Comparison of ENCODE assay signal across 8 cellular contexts in the genomic region with DNA sequence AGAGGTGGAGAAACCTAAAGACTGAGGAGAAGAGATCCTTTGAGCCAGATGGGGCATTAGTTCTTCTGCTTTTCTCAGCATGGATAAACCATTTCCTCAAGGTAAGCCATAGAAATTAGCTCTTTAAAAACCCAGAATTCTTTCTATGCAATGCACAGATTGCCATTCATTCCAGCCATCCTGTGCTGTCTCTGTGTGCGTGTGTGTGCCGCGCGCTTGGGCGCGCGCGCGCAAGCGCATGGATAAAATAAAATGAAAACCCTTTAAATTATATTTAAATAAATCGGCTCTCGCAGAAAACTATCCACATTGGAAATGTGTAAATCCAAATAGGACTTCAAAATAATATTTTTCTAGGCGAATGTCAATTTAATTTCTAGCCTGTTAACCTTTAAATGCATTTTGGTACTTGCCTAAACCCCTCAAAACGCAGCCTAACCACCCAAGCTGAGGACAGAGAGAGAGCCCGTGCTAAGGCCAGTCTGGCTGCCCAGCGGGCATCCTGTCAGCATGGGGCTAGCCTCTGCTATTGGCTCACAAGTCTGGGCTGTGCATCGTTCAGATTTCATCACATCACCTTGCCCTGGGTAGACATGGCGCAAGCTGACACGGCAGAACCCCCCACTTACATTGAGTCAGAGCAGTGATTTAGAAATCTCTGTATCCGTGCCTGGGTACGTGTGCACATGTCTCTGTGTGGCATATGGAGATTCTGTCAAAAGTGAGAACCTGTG.
DNase-seq lines count a peak whose midpoint lies in the region; ATAC-seq and TF ChIP-seq lines count a peak whose summit lies in the region.

No MANE protein-coding gene starts in this region.

- ATAC-seq in HG03520 (IDR thresholded peaks at IDR 0.05; ENCODE audit: unreplicated experiment): no peak

- H3K4me3 ChIP-seq in A673 (ENCODE audit: low read depth, low read length, poor library complexity, severe bottlenecking): peak overlapping the region; percentile 45
- peak overlapping the region; percentile 61 for H3K4me3 ChIP-seq in HUES48 (ENCODE audit: low read depth, low read length)
- H3K4me3 ChIP-seq in mammary epithelial cell (replicated peaks in 1 of 3; ENCODE audit: insufficient read depth in 1 of 3, low read depth in 2 of 3, low read length in 3 of 3): peak overlapping the region; percentile 15 to 30 (median 23)
- peak overlapping the region; percentile 40 to 82 for H3K4me3 ChIP-seq in mesenchymal stem cell (ENCODE audit: insufficient read depth in 1 of 2, low read depth in 1 of 2, low read length in 2 of 2)

- TF ChIP-seq CTCF in A673 (conservative IDR thresholded peaks at IDR 0.05; ENCODE audit: low read depth, low read length): no peak
- no peak for TF ChIP-seq CTCF in mammary epithelial cell (conservative IDR thresholded peaks at IDR 0.05 in 1 of 2, IDR thresholded peaks at IDR 0.05 in 1 of 2; ENCODE audit: extremely low read depth in 1 of 2, insufficient read depth in 1 of 2, low read depth in 1 of 2, low read length in 2 of 2)

- H3K4me2 ChIP-seq in mammary epithelial cell (ENCODE audit: insufficient read depth, low read depth, low read length) (peak overlapping the region; percentile 58), mesenchymal stem cell (ENCODE audit: low read length, poor library complexity, severe bottlenecking) (peak overlapping the region; percentile 78)

- no peaks in the 10 kb centered on the region for H3K27me3 ChIP-seq in A673 (replicated peaks; ENCODE audit: insufficient read depth, low read depth, low read length, poor library complexity)
- H3K27me3 ChIP-seq in HUES48 (ENCODE audit: control insufficient read depth, insufficient read depth, low read length): no peaks in the 10 kb centered on the region
- H3K27me3 ChIP-seq in mammary epithelial cell (ENCODE audit: insufficient read depth, low read length): no peaks in the 10 kb centered on the region
- H3K27me3 ChIP-seq in mesenchymal stem cell (ENCODE audit: control insufficient read depth in 1 of 2, insufficient read depth in 1 of 2, low read length in 2 of 2): no peaks in the 10 kb centered on the region

- H2BK12ac ChIP-seq in mesenchymal stem cell (ENCODE audit: low read length in 2 of 2): no peak overlapping the region

- peak overlapping the region; percentile 86 for H2AFZ ChIP-seq in mammary epithelial cell (ENCODE audit: low read depth, low read length)
- H2AFZ ChIP-seq in mesenchymal stem cell (ENCODE audit: low read depth, low read length): peak overlapping the region; percentile 58

- no peaks in the 10 kb centered on the region for H3K79me1 ChIP-seq in mesenchymal stem cell (replicated peaks; ENCODE audit: low read length, poor library complexity, severe bottlenecking)

- POLR2A ChIA-PET in A673 (lab: Charles Lee; ENCODE audit: low non-redundant PET): no interaction called here

- H2BK5ac ChIP-seq in mesenchymal stem cell (ENCODE audit: low read depth, low read length, poor library complexity, severe bottlenecking): no peak overlapping the region

- no peaks in the 10 kb centered on the region for H4K20me1 ChIP-seq in mammary epithelial cell (ENCODE audit: insufficient read depth, low read length)

- H2BK15ac ChIP-seq in mesenchymal stem cell (ENCODE audit: low read depth, poor library complexity, severe bottlenecking): no peak overlapping the region

- intact Hi-C loops in A673 (cut with micrococcal nuclease; ENCODE audit: unreplicated experiment) (no loop called here), mammary epithelial cell (cut with micrococcal nuclease) (no loop called here)

- H3K79me2 ChIP-seq in mammary epithelial cell (ENCODE audit: insufficient read depth, low read length): no peaks in the 10 kb centered on the region

- no peaks in the 10 kb centered on the region for H3K36me3 ChIP-seq in A673 (ENCODE audit: insufficient read depth, low read length, poor library complexity, severe bottlenecking)
- no peaks in the 10 kb centered on the region for H3K36me3 ChIP-seq in HUES48 (ENCODE audit: control insufficient read depth, insufficient read depth, low read length)
- no peaks in the 10 kb centered on the region for H3K36me3 ChIP-seq in mammary epithelial cell (ENCODE audit: insufficient read depth, low read length)
- no peaks in the 10 kb centered on the region for H3K36me3 ChIP-seq in mesenchymal stem cell (ENCODE audit: control insufficient read depth in 1 of 2, insufficient read depth in 2 of 2, low read depth in 1 of 2, low read length in 2 of 2)

- peak overlapping the region; percentile 61 for H4K91ac ChIP-seq in mesenchymal stem cell (ENCODE audit: low read length)

- 40% methylated on average over 18 of the region's 21 CpGs for WGBS in mammary epithelial cell (ENCODE audit: low coverage, missing lambda C conversion rate)
- 22% methylated on average over 7 of the region's 21 CpGs for WGBS in mesenchymal stem cell

- H3K4me1 ChIP-seq in A673 (ENCODE audit: insufficient read depth, low read length, poor library complexity, severe bottlenecking) (no peaks in the 10 kb centered on the region), HUES48 (ENCODE audit: control insufficient read depth, insufficient read depth, low read length) (peaks cover 29% of the 10 kb centered on the region), mammary epithelial cell (ENCODE audit: insufficient read depth, low read length) (no peaks in the 10 kb centered on the region), mesenchymal stem cell (ENCODE audit: control insufficient read depth, insufficient read depth, low read depth, low read length) (peaks cover 3% of the 10 kb centered on the region)

- H3K27ac ChIP-seq in A673 (ENCODE audit: low read depth, low read length, poor library complexity, severe bottlenecking): no peak overlapping the region
- H3K27ac ChIP-seq in HUES48 (ENCODE audit: low read depth, low read length): no peak overlapping the region
- no peak overlapping the region for H3K27ac ChIP-seq in mammary epithelial cell (ENCODE audit: insufficient read depth, low read depth, low read length)
- no peak overlapping the region for H3K27ac ChIP-seq in mesenchymal stem cell (ENCODE audit: low read length, poor library complexity, severe bottlenecking)

- no peak overlapping the region for H3K4ac ChIP-seq in mesenchymal stem cell (ENCODE audit: low read depth in 1 of 2, low read length in 2 of 2)

- peak overlapping the region in 1 of 2 experiments; percentile 43 for H3K18ac ChIP-seq in mesenchymal stem cell (ENCODE audit: low read depth in 1 of 2, low read length in 2 of 2)

- H3K9ac ChIP-seq in HUES48 (ENCODE audit: low read depth, low read length) (no peak overlapping the region), mammary epithelial cell (ENCODE audit: insufficient read depth, low read length) (no peak overlapping the region), mesenchymal stem cell (ENCODE audit: low read length) (peak overlapping the region; percentile 66)

- no peak overlapping the region for H2AK5ac ChIP-seq in mesenchymal stem cell (ENCODE audit: low read length, severe bottlenecking)

- dilution Hi-C loops in mammary epithelial cell (cut with HindIII; ENCODE audit: low sequenced_read_pairs): no loop called here

- peak overlapping the region in 1 of 2 experiments; percentile 64 for H3K23ac ChIP-seq in mesenchymal stem cell (ENCODE audit: low read length in 2 of 2)

- BruUV-seq in A673 (replicated peaks; lab: Mats Ljungman, UMichigan) (no TSS peak), mammary epithelial cell (replicated peaks; lab: Mats Ljungman, UMichigan) (TSS peak; percentile 32)

- H2BK120ac ChIP-seq in mesenchymal stem cell (ENCODE audit: low read depth, low read length): no peak overlapping the region

- in situ Hi-C loops in mammary epithelial cell (cut with MboI; ENCODE audit: low sequenced_read_pairs in 2 of 2): no loop called here

- H4K8ac ChIP-seq in mesenchymal stem cell (ENCODE audit: low read length): no peak overlapping the region

- H3K14ac ChIP-seq in mesenchymal stem cell (ENCODE audit: low read length in 2 of 2): peak overlapping the region in 1 of 2 experiments; percentile 83

- CTCF ChIA-PET in A673 (lab: Charles Lee) (no interaction called here), mammary epithelial cell (lab: Charles Lee; ENCODE audit: low non-redundant PET) (no interaction called here)

- DNase-seq in A673 (ENCODE audit: low spot score): no peak
- peak; percentile 48 for DNase-seq in mammary epithelial cell
- DNase-seq in mesenchymal stem cell: peak; percentile 64
- no peak for DNase-seq in NCI-H345 (lab: John Stamatoyannopoulos, UW)
- DNase-seq in DMS79 treated with DMSO at 0.1 percent for 48 hours (lab: John Stamatoyannopoulos, UW): no peak
- no peak for DNase-seq in activated CD4-positive, alpha-beta T cell treated with anti-CD3 and anti-CD28 coated beads for 48 hours

- H3K9me3 ChIP-seq in A673 (ENCODE audit: low read depth, low read length, poor library complexity, severe bottlenecking): no peaks in the 10 kb centered on the region
- H3K9me3 ChIP-seq in HUES48 (ENCODE audit: control insufficient read depth, insufficient read depth, low read length): peaks cover 34% of the 10 kb centered on the region
- no peaks in the 10 kb centered on the region for H3K9me3 ChIP-seq in mammary epithelial cell (replicated peaks; ENCODE audit: insufficient read depth, low read length)
- H3K9me3 ChIP-seq in mesenchymal stem cell (ENCODE audit: control insufficient read depth, low read length): no peaks in the 10 kb centered on the region

Comparison
In these comparisons a context has a peak if more than half of its experiments do, and no peak if none do; other contexts are left out.
1. DNase-seq: peak in mammary epithelial cell (single experiment) and mesenchymal stem cell (single experiment); none in A673 (single experiment), NCI-H345 (single experiment), DMS79 treated with DMSO at 0.1 percent for 48 hours (single experiment) and activated CD4-positive, alpha-beta T cell treated with anti-CD3 and anti-CD28 coated beads for 48 hours (single experiment).
2. Peak in every context shown above with its lines, with median percentiles within 50 percentile points of each other: H3K4me3 ChIP-seq.